Comparison of ENCODE assay signal across 1 cellular context in the genomic region with DNA sequence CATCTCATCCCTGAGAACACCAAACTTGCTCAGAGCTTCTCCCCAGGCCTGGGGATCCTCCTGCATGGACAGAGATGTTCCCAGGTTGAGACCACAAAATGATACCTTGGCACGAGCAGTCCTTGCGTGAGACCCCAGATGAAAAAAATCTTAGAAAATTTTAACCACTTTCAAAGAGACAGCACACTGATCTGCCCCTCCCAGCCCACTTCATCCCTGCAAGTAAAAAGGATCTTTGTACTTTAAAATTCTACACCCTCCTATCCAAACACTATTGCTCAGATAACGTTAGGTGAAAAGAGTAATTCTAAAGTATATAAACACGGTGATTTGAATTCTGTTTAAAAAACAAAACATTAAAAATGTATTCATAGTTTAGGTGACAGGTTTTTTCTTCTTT.
TF ChIP-seq lines count a peak whose summit lies in the region.

No MANE protein-coding gene starts in this region.

TF ChIP-seq in HepG2, 621 proteins besides CTCF, POLR2A, EP300 and RAD21 (continued from another document and continues in another):
- TF ChIP-seq, protein P1, sequence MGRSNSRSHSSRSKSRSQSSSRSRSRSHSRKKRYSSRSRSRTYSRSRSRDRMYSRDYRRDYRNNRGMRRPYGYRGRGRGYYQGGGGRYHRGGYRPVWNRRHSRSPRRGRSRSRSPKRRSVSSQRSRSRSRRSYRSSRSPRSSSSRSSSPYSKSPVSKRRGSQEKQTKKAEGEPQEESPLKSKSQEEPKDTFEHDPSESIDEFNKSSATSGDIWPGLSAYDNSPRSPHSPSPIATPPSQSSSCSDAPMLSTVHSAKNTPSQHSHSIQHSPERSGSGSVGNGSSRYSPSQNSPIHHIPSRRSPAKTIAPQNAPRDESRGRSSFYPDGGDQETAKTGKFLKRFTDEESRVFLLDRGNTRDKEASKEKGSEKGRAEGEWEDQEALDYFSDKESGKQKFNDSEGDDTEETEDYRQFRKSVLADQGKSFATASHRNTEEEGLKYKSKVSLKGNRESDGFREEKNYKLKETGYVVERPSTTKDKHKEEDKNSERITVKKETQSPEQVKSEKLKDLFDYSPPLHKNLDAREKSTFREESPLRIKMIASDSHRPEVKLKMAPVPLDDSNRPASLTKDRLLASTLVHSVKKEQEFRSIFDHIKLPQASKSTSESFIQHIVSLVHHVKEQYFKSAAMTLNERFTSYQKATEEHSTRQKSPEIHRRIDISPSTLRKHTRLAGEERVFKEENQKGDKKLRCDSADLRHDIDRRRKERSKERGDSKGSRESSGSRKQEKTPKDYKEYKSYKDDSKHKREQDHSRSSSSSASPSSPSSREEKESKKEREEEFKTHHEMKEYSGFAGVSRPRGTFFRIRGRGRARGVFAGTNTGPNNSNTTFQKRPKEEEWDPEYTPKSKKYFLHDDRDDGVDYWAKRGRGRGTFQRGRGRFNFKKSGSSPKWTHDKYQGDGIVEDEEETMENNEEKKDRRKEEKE (IDR thresholded peaks at IDR 0.05), result no peak
- TF ChIP-seq, protein P2, sequence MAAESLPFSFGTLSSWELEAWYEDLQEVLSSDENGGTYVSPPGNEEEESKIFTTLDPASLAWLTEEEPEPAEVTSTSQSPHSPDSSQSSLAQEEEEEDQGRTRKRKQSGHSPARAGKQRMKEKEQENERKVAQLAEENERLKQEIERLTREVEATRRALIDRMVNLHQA (CRISPR knock-in tag; IDR thresholded peaks at IDR 0.05), result no peak
- TF ChIP-seq REXO4 (CRISPR knock-in tag; IDR thresholded peaks at IDR 0.05; ENCODE audit: borderline replicate concordance) (no peak), GPN1 (CRISPR knock-in tag; IDR thresholded peaks at IDR 0.05; ENCODE audit: borderline replicate concordance) (no peak), ASH2L (IDR thresholded peaks at IDR 0.05; ENCODE audit: insufficient read length, low read depth, low read length) (no peak), ZNF136 (CRISPR knock-in tag; IDR thresholded peaks at IDR 0.05; ENCODE audit: low read depth) (no peak), NFE2L2 (IDR thresholded peaks at IDR 0.05; ENCODE audit: low read length) (no peak), PHB2 (IDR thresholded peaks at IDR 0.05; ENCODE audit: partially characterized antibody) (no peak), RELA (CRISPR knock-in tag; IDR thresholded peaks at IDR 0.05) (no peak), ZNF264 (CRISPR knock-in tag; IDR thresholded peaks at IDR 0.05) (peak; percentile 55; the same call in 1 of the 2 replicates), SETDB1 (CRISPR knock-in tag; IDR thresholded peaks at IDR 0.05; ENCODE audit: borderline replicate concordance) (no peak), PAX8 (CRISPR knock-in tag; IDR thresholded peaks at IDR 0.05; ENCODE audit: borderline replicate concordance) (no peak), ZBTB3 (CRISPR knock-in tag; IDR thresholded peaks at IDR 0.05; ENCODE audit: borderline replicate concordance, low read depth) (no peak), SYNCRIP (IDR thresholded peaks at IDR 0.05; ENCODE audit: insufficient read depth, low read depth, low read length) (no peak), ZNF563 (CRISPR knock-in tag; IDR thresholded peaks at IDR 0.05) (no peak), MTF1 (CRISPR knock-in tag; IDR thresholded peaks at IDR 0.05) (no peak), ZNF562 (CRISPR knock-in tag; IDR thresholded peaks at IDR 0.05; ENCODE audit: borderline replicate concordance) (no peak), MEIS2 (CRISPR knock-in tag; IDR thresholded peaks at IDR 0.05) (no peak), STAG1 (CRISPR knock-in tag; IDR thresholded peaks at IDR 0.05) (no peak), GFI1 (CRISPR knock-in tag; IDR thresholded peaks at IDR 0.05; ENCODE audit: borderline replicate concordance) (0 out of 2 replicates have a peak, but pooled peaks have one; percentile 38), PRMT3 (CRISPR knock-in tag; IDR thresholded peaks at IDR 0.05; ENCODE audit: borderline replicate concordance, low read depth) (no peak), NFIB (CRISPR knock-in tag; IDR thresholded peaks at IDR 0.05; ENCODE audit: borderline replicate concordance) (no peak), PRPF4 (IDR thresholded peaks at IDR 0.05; ENCODE audit: low read depth, low read length, poor library complexity, severe bottlenecking) (no peak), ZNF572 (CRISPR knock-in tag; IDR thresholded peaks at IDR 0.05) (no peak), HES4 (CRISPR knock-in tag; IDR thresholded peaks at IDR 0.05; ENCODE audit: borderline replicate concordance) (no peak), SP140L (CRISPR knock-in tag; IDR thresholded peaks at IDR 0.05; ENCODE audit: borderline replicate concordance) (no peak), RCOR2 (CRISPR knock-in tag; IDR thresholded peaks at IDR 0.05) (no peak), ATM (IDR thresholded peaks at IDR 0.05; ENCODE audit: borderline replicate concordance) (no peak), ZFYVE20 (CRISPR knock-in tag; IDR thresholded peaks at IDR 0.05; ENCODE audit: borderline replicate concordance, low read depth) (no peak), ETV6 (CRISPR knock-in tag; conservative IDR thresholded peaks at IDR 0.05) (no peak), TCF7 (IDR thresholded peaks at IDR 0.05; ENCODE audit: low read depth) (0 out of 2 replicates have a peak, but pooled peaks have one; percentile 23), EED (CRISPR knock-in tag; IDR thresholded peaks at IDR 0.05) (no peak)
- TF ChIP-seq, protein P3, sequence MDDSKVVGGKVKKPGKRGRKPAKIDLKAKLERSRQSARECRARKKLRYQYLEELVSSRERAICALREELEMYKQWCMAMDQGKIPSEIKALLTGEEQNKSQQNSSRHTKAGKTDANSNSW (CRISPR knock-in tag; IDR thresholded peaks at IDR 0.05; ENCODE audit: borderline replicate concordance), result no peak
- TF ChIP-seq, protein P4, sequence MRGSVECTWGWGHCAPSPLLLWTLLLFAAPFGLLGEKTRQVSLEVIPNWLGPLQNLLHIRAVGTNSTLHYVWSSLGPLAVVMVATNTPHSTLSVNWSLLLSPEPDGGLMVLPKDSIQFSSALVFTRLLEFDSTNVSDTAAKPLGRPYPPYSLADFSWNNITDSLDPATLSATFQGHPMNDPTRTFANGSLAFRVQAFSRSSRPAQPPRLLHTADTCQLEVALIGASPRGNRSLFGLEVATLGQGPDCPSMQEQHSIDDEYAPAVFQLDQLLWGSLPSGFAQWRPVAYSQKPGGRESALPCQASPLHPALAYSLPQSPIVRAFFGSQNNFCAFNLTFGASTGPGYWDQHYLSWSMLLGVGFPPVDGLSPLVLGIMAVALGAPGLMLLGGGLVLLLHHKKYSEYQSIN (CRISPR knock-in tag; IDR thresholded peaks at IDR 0.05; ENCODE audit: borderline replicate concordance), result no peak
- TF ChIP-seq, protein P5, sequence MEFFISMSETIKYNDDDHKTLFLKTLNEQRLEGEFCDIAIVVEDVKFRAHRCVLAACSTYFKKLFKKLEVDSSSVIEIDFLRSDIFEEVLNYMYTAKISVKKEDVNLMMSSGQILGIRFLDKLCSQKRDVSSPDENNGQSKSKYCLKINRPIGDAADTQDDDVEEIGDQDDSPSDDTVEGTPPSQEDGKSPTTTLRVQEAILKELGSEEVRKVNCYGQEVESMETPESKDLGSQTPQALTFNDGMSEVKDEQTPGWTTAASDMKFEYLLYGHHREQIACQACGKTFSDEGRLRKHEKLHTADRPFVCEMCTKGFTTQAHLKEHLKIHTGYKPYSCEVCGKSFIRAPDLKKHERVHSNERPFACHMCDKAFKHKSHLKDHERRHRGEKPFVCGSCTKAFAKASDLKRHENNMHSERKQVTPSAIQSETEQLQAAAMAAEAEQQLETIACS (CRISPR knock-in tag; IDR thresholded peaks at IDR 0.05), result no peak
- TF ChIP-seq, protein P6, sequence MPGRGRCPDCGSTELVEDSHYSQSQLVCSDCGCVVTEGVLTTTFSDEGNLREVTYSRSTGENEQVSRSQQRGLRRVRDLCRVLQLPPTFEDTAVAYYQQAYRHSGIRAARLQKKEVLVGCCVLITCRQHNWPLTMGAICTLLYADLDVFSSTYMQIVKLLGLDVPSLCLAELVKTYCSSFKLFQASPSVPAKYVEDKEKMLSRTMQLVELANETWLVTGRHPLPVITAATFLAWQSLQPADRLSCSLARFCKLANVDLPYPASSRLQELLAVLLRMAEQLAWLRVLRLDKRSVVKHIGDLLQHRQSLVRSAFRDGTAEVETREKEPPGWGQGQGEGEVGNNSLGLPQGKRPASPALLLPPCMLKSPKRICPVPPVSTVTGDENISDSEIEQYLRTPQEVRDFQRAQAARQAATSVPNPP (CRISPR knock-in tag; IDR thresholded peaks at IDR 0.05), result no peak
- TF ChIP-seq, protein P7, sequence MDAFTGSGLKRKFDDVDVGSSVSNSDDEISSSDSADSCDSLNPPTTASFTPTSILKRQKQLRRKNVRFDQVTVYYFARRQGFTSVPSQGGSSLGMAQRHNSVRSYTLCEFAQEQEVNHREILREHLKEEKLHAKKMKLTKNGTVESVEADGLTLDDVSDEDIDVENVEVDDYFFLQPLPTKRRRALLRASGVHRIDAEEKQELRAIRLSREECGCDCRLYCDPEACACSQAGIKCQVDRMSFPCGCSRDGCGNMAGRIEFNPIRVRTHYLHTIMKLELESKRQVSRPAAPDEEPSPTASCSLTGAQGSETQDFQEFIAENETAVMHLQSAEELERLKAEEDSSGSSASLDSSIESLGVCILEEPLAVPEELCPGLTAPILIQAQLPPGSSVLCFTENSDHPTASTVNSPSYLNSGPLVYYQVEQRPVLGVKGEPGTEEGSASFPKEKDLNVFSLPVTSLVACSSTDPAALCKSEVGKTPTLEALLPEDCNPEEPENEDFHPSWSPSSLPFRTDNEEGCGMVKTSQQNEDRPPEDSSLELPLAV (CRISPR knock-in tag; conservative IDR thresholded peaks at IDR 0.05; ENCODE audit: low read depth), result no peak
- TF ChIP-seq, protein P8, sequence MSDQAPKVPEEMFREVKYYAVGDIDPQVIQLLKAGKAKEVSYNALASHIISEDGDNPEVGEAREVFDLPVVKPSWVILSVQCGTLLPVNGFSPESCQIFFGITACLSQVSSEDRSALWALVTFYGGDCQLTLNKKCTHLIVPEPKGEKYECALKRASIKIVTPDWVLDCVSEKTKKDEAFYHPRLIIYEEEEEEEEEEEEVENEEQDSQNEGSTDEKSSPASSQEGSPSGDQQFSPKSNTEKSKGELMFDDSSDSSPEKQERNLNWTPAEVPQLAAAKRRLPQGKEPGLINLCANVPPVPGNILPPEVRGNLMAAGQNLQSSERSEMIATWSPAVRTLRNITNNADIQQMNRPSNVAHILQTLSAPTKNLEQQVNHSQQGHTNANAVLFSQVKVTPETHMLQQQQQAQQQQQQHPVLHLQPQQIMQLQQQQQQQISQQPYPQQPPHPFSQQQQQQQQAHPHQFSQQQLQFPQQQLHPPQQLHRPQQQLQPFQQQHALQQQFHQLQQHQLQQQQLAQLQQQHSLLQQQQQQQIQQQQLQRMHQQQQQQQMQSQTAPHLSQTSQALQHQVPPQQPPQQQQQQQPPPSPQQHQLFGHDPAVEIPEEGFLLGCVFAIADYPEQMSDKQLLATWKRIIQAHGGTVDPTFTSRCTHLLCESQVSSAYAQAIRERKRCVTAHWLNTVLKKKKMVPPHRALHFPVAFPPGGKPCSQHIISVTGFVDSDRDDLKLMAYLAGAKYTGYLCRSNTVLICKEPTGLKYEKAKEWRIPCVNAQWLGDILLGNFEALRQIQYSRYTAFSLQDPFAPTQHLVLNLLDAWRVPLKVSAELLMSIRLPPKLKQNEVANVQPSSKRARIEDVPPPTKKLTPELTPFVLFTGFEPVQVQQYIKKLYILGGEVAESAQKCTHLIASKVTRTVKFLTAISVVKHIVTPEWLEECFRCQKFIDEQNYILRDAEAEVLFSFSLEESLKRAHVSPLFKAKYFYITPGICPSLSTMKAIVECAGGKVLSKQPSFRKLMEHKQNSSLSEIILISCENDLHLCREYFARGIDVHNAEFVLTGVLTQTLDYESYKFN (CRISPR knock-in tag; conservative IDR thresholded peaks at IDR 0.05), result peak; percentile 53
- TF ChIP-seq, protein P9, sequence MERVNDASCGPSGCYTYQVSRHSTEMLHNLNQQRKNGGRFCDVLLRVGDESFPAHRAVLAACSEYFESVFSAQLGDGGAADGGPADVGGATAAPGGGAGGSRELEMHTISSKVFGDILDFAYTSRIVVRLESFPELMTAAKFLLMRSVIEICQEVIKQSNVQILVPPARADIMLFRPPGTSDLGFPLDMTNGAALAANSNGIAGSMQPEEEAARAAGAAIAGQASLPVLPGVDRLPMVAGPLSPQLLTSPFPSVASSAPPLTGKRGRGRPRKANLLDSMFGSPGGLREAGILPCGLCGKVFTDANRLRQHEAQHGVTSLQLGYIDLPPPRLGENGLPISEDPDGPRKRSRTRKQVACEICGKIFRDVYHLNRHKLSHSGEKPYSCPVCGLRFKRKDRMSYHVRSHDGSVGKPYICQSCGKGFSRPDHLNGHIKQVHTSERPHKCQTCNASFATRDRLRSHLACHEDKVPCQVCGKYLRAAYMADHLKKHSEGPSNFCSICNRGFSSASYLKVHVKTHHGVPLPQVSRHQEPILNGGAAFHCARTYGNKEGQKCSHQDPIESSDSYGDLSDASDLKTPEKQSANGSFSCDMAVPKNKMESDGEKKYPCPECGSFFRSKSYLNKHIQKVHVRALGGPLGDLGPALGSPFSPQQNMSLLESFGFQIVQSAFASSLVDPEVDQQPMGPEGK (CRISPR knock-in tag; IDR thresholded peaks at IDR 0.05), result peak; percentile 39; the same call in 1 of the 2 replicates
- TF ChIP-seq, protein P10, sequence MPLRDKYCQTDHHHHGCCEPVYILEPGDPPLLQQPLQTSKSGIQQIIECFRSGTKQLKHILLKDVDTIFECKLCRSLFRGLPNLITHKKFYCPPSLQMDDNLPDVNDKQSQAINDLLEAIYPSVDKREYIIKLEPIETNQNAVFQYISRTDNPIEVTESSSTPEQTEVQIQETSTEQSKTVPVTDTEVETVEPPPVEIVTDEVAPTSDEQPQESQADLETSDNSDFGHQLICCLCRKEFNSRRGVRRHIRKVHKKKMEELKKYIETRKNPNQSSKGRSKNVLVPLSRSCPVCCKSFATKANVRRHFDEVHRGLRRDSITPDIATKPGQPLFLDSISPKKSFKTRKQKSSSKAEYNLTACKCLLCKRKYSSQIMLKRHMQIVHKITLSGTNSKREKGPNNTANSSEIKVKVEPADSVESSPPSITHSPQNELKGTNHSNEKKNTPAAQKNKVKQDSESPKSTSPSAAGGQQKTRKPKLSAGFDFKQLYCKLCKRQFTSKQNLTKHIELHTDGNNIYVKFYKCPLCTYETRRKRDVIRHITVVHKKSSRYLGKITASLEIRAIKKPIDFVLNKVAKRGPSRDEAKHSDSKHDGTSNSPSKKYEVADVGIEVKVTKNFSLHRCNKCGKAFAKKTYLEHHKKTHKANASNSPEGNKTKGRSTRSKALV (CRISPR knock-in tag; IDR thresholded peaks at IDR 0.05), result no peak
- TF ChIP-seq, protein P11, sequence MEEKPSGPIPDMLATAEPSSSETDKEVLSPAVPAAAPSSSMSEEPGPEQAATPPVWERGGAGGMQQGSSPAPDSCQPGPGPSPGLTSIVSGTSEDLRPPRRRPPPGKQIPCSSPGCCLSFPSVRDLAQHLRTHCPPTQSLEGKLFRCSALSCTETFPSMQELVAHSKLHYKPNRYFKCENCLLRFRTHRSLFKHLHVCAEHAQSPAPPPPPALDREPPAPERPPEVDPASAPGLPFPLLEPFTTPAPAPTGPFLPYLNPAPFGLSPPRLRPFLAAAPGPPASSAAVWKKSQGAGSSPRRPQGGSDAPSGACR (CRISPR knock-in tag; IDR thresholded peaks at IDR 0.05), result no peak
- TF ChIP-seq, protein P12, sequence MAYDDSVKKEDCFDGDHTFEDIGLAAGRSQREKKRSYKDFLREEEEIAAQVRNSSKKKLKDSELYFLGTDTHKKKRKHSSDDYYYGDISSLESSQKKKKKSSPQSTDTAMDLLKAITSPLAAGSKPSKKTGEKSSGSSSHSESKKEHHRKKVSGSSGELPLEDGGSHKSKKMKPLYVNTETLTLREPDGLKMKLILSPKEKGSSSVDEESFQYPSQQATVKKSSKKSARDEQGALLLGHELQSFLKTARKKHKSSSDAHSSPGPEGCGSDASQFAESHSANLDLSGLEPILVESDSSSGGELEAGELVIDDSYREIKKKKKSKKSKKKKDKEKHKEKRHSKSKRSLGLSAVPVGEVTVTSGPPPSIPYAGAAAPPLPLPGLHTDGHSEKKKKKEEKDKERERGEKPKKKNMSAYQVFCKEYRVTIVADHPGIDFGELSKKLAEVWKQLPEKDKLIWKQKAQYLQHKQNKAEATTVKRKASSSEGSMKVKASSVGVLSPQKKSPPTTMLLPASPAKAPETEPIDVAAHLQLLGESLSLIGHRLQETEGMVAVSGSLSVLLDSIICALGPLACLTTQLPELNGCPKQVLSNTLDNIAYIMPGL (CRISPR knock-in tag; IDR thresholded peaks at IDR 0.05; ENCODE audit: borderline replicate concordance in 1 of 2, low read depth in 1 of 2), result no peak
